2 cellular contexts compared by ENCODE assay signal in the genomic region with DNA sequence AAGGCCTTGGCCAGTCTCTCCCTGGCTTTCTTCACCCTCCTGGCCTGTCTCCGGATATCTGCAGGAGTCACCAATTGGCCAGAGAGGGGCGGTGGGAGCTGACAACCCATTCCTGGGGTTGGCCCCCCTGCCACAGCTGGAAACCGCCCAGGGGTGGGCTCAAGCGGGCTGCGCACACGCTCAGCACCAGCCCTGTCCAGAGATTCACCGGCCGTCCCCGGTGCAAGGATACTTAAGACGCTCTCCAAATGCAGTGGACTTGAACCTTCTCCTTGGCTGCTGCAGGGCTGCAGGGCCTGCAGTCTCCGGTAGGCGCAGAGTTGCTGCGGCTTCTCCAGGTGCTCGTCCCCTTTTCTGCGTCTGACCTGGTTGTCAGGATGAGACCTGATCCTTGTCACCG. TPM values are rescaled to one million over a fixed set of nuclear protein-coding genes. Genes with fewer than 3 reads are reported as not detected.
"Had no signal": no experiment of that assay in that cellular context is flagged by ENCODE, and none has a peak within 500 bp of the region (broad histone marks: within the 10 kb centered on the region; RNA-seq: fewer than 3 reads in every experiment).

No MANE protein-coding gene starts in this region.

RNA-seq across cellular contexts. Expression of gene MBD3L3, which starts 2.1 kb away (rescaled TPM):
- total RNA-seq: GM12878 had no signal
- polyA plus RNA-seq: GM12878 had no signal

RNA-seq across cellular contexts. Expression of gene MBD3L2, which starts 7.2 kb away (rescaled TPM):
- total RNA-seq: GM12878 had no signal
- polyA plus RNA-seq: GM12878 had no signal

RNA-seq across cellular contexts. Expression of gene MBD3L4, which starts 16.4 kb away (rescaled TPM):
- total RNA-seq: G401, GM12878 had no signal
- polyA plus RNA-seq: GM12878 had no signal

RNA-seq across cellular contexts. Expression of gene MBD3L5, which starts 26.0 kb away (rescaled TPM):
- total RNA-seq: G401, GM12878 had no signal
- polyA plus RNA-seq: GM12878 had no signal
